Comparison of ENCODE assay signal across 25 cellular contexts in genomic region chr1:79629414-79629813, GRCh38.
DNase-seq lines count a peak whose midpoint lies in the region; ATAC-seq, FAIRE-seq and TF ChIP-seq lines count a peak whose summit lies in the region.
"Had no signal": no experiment of that assay in that cellular context is flagged by ENCODE, and none has a peak within 500 bp of the region (broad histone marks: within the 10 kb centered on the region; RNA-seq: fewer than 3 reads in every experiment).

No MANE protein-coding gene starts in this region.

- CTCF ChIA-PET in activated B cell treated with CpG ODN at 0.5 μM for 24 hours (lab: Charles Lee) = no interaction called here

- no peaks in the 10 kb centered on the region for H3K4me1 ChIP-seq in pancreas
- H3K4me1 ChIP-seq: parathyroid adenoma, stomach had no signal

- peak; percentile 75 for ATAC-seq in GM18867 (IDR thresholded peaks at IDR 0.05; ENCODE audit: unreplicated experiment)
- ATAC-seq in GM21619 (IDR thresholded peaks at IDR 0.05; ENCODE audit: unreplicated experiment) = peak; percentile 48
- ATAC-seq in HG03457 (IDR thresholded peaks at IDR 0.05; ENCODE audit: unreplicated experiment) = peak; percentile 70
- peak; percentile 72 for ATAC-seq in activated B cell treated with CpG ODN at 0.5 μM for 24 hours (ENCODE audit: low read depth)
- ATAC-seq in pancreas = no peak
- ATAC-seq: CD8-positive, alpha-beta T cell; HepG2; natural killer cell had no signal

- no peak for FAIRE-seq in GM12892 (lab: Jason Lieb, UNC)
- no peak for FAIRE-seq in pancreas (lab: Jason Lieb, UNC)
- FAIRE-seq: HepG2 had no signal

- H3K36me3 ChIP-seq in pancreas = no peaks in the 10 kb centered on the region
- H3K36me3 ChIP-seq: cardiac muscle cell, MG63, stomach had no signal

- peaks cover 21% of the 10 kb centered on the region for H3K4me1 Mint-ChIP-seq in activated B cell treated with CpG ODN at 0.5 μM for 24 hours
- H3K4me1 Mint-ChIP-seq: natural killer cell had no signal

- no peak for DNase-seq in activated B cell treated with CpG ODN at 0.5 μM for 24 hours
- no peak for DNase-seq in cardiac septum (ENCODE audit: low spot score)
- DNase-seq in C1 segment of cervical spinal cord (lab: John Stamatoyannopoulos, UW) = no peak
- DNase-seq in GM12892 (ENCODE audit: insufficient read length) = no peak
- no peak for DNase-seq in pancreas
- DNase-seq: CD8-positive, alpha-beta T cell; DMS79 treated with DMSO at 0.1 percent for 48 hours; dorsolateral prefrontal cortex; foreskin melanocyte; kidney glomerular epithelial cell; mesenchymal stem cell; MG63; natural killer cell; NCI-H187 treated with DMSO at 0.1 percent for 48 hours; SHP77; stomach; T-helper 2 cell had no signal

- intact Hi-C loops in activated B cell treated with CpG ODN at 0.5 μM for 24 hours (cut with micrococcal nuclease) (no loop called here), cardiac septum (cut with DNase I) (no loop called here), pancreas (cut with DNase I) (no loop called here)

- H3K27ac Mint-ChIP-seq in activated B cell treated with CpG ODN at 0.5 μM for 24 hours = peak overlapping the region; percentile 50
- H3K27ac Mint-ChIP-seq: activated T-helper 2 cell treated with anti-CD3 and anti-CD28 coated beads, Interferon-gamma antibody, Interleukin-2, Interleukin-4, amounts not matched to agents 10 μg/mL and 5 μg/mL and 100 μg/mL, durations not matched to agents 14 hours and 24 hours and 36 hours; CD8-positive, alpha-beta T cell; natural killer cell; type B pancreatic cell had no signal

- no peak overlapping the region for H3K4me3 ChIP-seq in pancreas
- H3K4me3 ChIP-seq: cardiac muscle cell, dorsolateral prefrontal cortex, MG63, stomach had no signal

- TF ChIP-seq POLR2A in GM12892 (IDR thresholded peaks at IDR 0.05; ENCODE audit: low read depth, low read length) = no peak

- POLR2A ChIA-PET in activated B cell treated with CpG ODN at 0.5 μM for 24 hours (lab: Charles Lee) = interaction anchor here (1.2 kb wide), 1 partner anchor 82 kb away, joined by 3 read pairs; no protein-coding TSS in a partner anchor

- WGBS in pancreas, 2 donors = 93 to 94% methylated on average over 7 of the region's 7 CpGs

- no peak overlapping the region for H3K4me3 Mint-ChIP-seq in activated B cell treated with CpG ODN at 0.5 μM for 24 hours
- H3K4me3 Mint-ChIP-seq: CD8-positive, alpha-beta T cell; natural killer cell; type B pancreatic cell had no signal

- H3K36me3 Mint-ChIP-seq in activated B cell treated with CpG ODN at 0.5 μM for 24 hours (ENCODE audit: low read depth) = no peaks in the 10 kb centered on the region
- H3K36me3 Mint-ChIP-seq: CD8-positive, alpha-beta T cell; natural killer cell; type B pancreatic cell had no signal

- no peak for TF ChIP-seq CTCF in activated B cell treated with CpG ODN at 0.5 μM for 24 hours (IDR thresholded peaks at IDR 0.05)
- TF ChIP-seq CTCF in pancreas (IDR thresholded peaks at IDR 0.05) = no peak

- no peaks in the 10 kb centered on the region for H3K9me3 ChIP-seq in pancreas
- H3K9me3 ChIP-seq: MG63, stomach had no signal

- no peaks in the 10 kb centered on the region for H3K27me3 ChIP-seq in pancreas
- H3K27me3 ChIP-seq: cardiac muscle cell, dorsolateral prefrontal cortex, MG63, stomach had no signal

- no peaks in the 10 kb centered on the region for H3K9me3 Mint-ChIP-seq in activated B cell treated with CpG ODN at 0.5 μM for 24 hours
- H3K9me3 Mint-ChIP-seq: activated T-helper 2 cell treated with anti-CD3 and anti-CD28 coated beads, Interferon-gamma antibody, Interleukin-2, Interleukin-4, amounts not matched to agents 10 μg/mL and 5 μg/mL and 100 μg/mL, durations not matched to agents 14 hours and 24 hours and 36 hours; type B pancreatic cell had no signal

- H3K27ac ChIP-seq in pancreas = no peak overlapping the region
- H3K27ac ChIP-seq: cardiac muscle cell, dorsolateral prefrontal cortex, parathyroid adenoma, stomach had no signal

- no peaks in the 10 kb centered on the region for H3K27me3 Mint-ChIP-seq in activated B cell treated with CpG ODN at 0.5 μM for 24 hours
- H3K27me3 Mint-ChIP-seq: type B pancreatic cell had no signal

Comparison
In these comparisons a context has a peak if more than half of its experiments do, and no peak if none do; other contexts are left out.
1. ATAC-seq: peak in GM18867 (single experiment), GM21619 (single experiment), HG03457 (single experiment) and activated B cell treated with CpG ODN at 0.5 μM for 24 hours (single experiment); none in pancreas (0 of 4).